In genomic region chr1:76135835-76136234, GRCh38 we compare ENCODE assay signal across 30 cellular contexts.
"Had no signal": no experiment of that assay in that cellular context is flagged by ENCODE, and none has a peak within 500 bp of the region (broad histone marks: within the 10 kb centered on the region; RNA-seq: fewer than 3 reads in every experiment).

No MANE protein-coding gene starts in this region.

- H3K27me3 ChIP-seq: ascending aorta, breast epithelium, cardiac muscle cell, dorsolateral prefrontal cortex had no signal

- H3K4me1 Mint-ChIP-seq: activated CD4-positive, alpha-beta T cell treated with anti-CD3 and anti-CD28 coated beads for 36 hours; activated CD4-positive, alpha-beta T cell treated with anti-CD3 and anti-CD28 coated beads, Interleukin-2, amount 10 ng/mL, durations not matched to agents 24 days and 14 days; activated CD8-positive, alpha-beta memory T cell treated with anti-CD3 and anti-CD28 coated beads, Interleukin-2, amount 10 ng/mL, durations not matched to agents 7 days and 5 days; activated naive CD4-positive, alpha-beta T cell treated with anti-CD3 and anti-CD28 coated beads, Interleukin-2, amount 10 ng/mL, durations not matched to agents 7 days and 5 days; central memory CD8-positive, alpha-beta T cell had no signal

- H3K4me3 Mint-ChIP-seq: activated CD4-positive, alpha-beta memory T cell treated with anti-CD3 and anti-CD28 coated beads for 36 hours; activated CD4-positive, alpha-beta T cell treated with anti-CD3 and anti-CD28 coated beads for 36 hours; activated CD4-positive, alpha-beta T cell treated with anti-CD3 and anti-CD28 coated beads, Interleukin-2, amount 10 ng/mL, durations not matched to agents 24 days and 14 days; activated CD8-positive, alpha-beta memory T cell treated with anti-CD3 and anti-CD28 coated beads, Interleukin-2, amount 10 ng/mL, durations not matched to agents 7 days and 5 days; activated CD8-positive, alpha-beta T cell treated with anti-CD3 and anti-CD28 coated beads, Interleukin-2, amount 10 ng/mL, durations not matched to agents 7 days and 5 days; activated naive CD4-positive, alpha-beta T cell treated with anti-CD3 and anti-CD28 coated beads, Interleukin-2, amount 10 ng/mL, durations not matched to agents 7 days and 5 days; activated naive CD8-positive, alpha-beta T cell treated with anti-CD3 and anti-CD28 coated beads, Interleukin-2, amount 10 ng/mL, durations not matched to agents 7 days and 5 days; activated T-helper 1 cell treated with anti-CD3 and anti-CD28 coated beads, Interleukin-12 subunit alpha, Interleukin-12 subunit beta, Interleukin-2, Interleukin-4 antibody, amounts not matched to agents 30 ng/mL and 10 ng/mL and 1 ng/mL, durations not matched to agents 14 hours and 24 hours and 36 hours; brain; central memory CD8-positive, alpha-beta T cell; dendritic cell treated with granulocyte-macrophage colony-stimulating factor and Interleukin-4, amounts not matched to agents 40 ng/mL and 50 ng/mL, for 4 days; endodermal cell had no signal

- ATAC-seq: activated CD4-positive, alpha-beta T cell treated with anti-CD3 and anti-CD28 coated beads for 36 hours; activated CD8-positive, alpha-beta memory T cell treated with anti-CD3 and anti-CD28 coated beads, Interleukin-2, amount 10 ng/mL, durations not matched to agents 7 days and 5 days; activated CD8-positive, alpha-beta T cell treated with anti-CD3 and anti-CD28 coated beads, Interleukin-2, amount 10 ng/mL, durations not matched to agents 7 days and 5 days; activated naive CD4-positive, alpha-beta T cell treated with anti-CD3 and anti-CD28 coated beads, Interleukin-2, amount 50 U/mL, for 72 hours; esophagus mucosa had no signal

- DNase-seq: activated CD4-positive, alpha-beta memory T cell treated with anti-CD3 and anti-CD28 coated beads for 36 hours; activated CD4-positive, alpha-beta T cell treated with anti-CD3 and anti-CD28 coated beads for 36 hours; activated CD4-positive, alpha-beta T cell treated with anti-CD3 and anti-CD28 coated beads, Interleukin-2, amount 10 ng/mL, durations not matched to agents 24 days and 14 days; activated CD4-positive, CD25-positive, alpha-beta regulatory T cell; activated CD4-positive, CD25-positive, alpha-beta regulatory T cell treated with anti-CD3 and anti-CD28 coated beads, Interleukin-2, amount 50 U/mL, for 72 hours; activated CD8-positive, alpha-beta memory T cell treated with anti-CD3 and anti-CD28 coated beads, Interleukin-2, amount 10 ng/mL, durations not matched to agents 7 days and 5 days; activated CD8-positive, alpha-beta memory T cell treated with anti-CD3 and anti-CD28 coated beads, Interleukin-2, amount 50 U/mL, for 4 hours; activated CD8-positive, alpha-beta T cell treated with anti-CD3 and anti-CD28 coated beads, Interleukin-2, amount 10 ng/mL, durations not matched to agents 7 days and 5 days; activated gamma-delta T cell; activated naive CD4-positive, alpha-beta T cell; activated naive CD4-positive, alpha-beta T cell treated with anti-CD3 and anti-CD28 coated beads, Interleukin-2, amount 10 ng/mL, durations not matched to agents 7 days and 5 days; activated naive CD8-positive, alpha-beta T cell treated with anti-CD3 and anti-CD28 coated beads, Interleukin-2, amount 10 ng/mL, durations not matched to agents 7 days and 5 days; activated T-cell treated with anti-CD3 and anti-CD28 coated beads, Interleukin-2, amount 50 U/mL, for 1 hour; activated T-cell treated with anti-CD3 and anti-CD28 coated beads, Interleukin-2, amount 50 U/mL, for 48 hours; dorsolateral prefrontal cortex; effector memory CD4-positive, alpha-beta T cell; endodermal cell; foreskin fibroblast; glutamatergic neuron; T-helper 2 cell had no signal

- H3K4me3 ChIP-seq: ascending aorta, breast epithelium, cardiac muscle cell, coronary artery, dorsolateral prefrontal cortex had no signal

- H3K27ac ChIP-seq: ascending aorta, breast epithelium, cardiac muscle cell, coronary artery had no signal

- H3K4me1 ChIP-seq: ascending aorta, breast epithelium had no signal

- H3K36me3 Mint-ChIP-seq: activated CD4-positive, alpha-beta memory T cell treated with anti-CD3 and anti-CD28 coated beads for 36 hours; activated CD8-positive, alpha-beta memory T cell treated with anti-CD3 and anti-CD28 coated beads, Interleukin-2, amount 10 ng/mL, durations not matched to agents 7 days and 5 days; activated naive CD4-positive, alpha-beta T cell treated with anti-CD3 and anti-CD28 coated beads, Interleukin-2, amount 10 ng/mL, durations not matched to agents 7 days and 5 days; activated naive CD4-positive, alpha-beta T cell treated with anti-CD3 and anti-CD28 coated beads, Interleukin-2, amount 50 U/mL, for 72 hours; activated naive CD8-positive, alpha-beta T cell treated with anti-CD3 and anti-CD28 coated beads, Interleukin-2, amount 10 ng/mL, durations not matched to agents 7 days and 5 days; brain had no signal

- H3K27me3 Mint-ChIP-seq: activated CD4-positive, alpha-beta memory T cell treated with anti-CD3 and anti-CD28 coated beads for 36 hours; activated CD4-positive, alpha-beta T cell treated with anti-CD3 and anti-CD28 coated beads for 36 hours; activated CD4-positive, alpha-beta T cell treated with anti-CD3 and anti-CD28 coated beads, Interleukin-2, amount 10 ng/mL, durations not matched to agents 24 days and 14 days; activated naive CD4-positive, alpha-beta T cell treated with anti-CD3 and anti-CD28 coated beads, Interleukin-2, amount 10 ng/mL, durations not matched to agents 7 days and 5 days; activated naive CD8-positive, alpha-beta T cell treated with anti-CD3 and anti-CD28 coated beads, Interleukin-2, amount 10 ng/mL, durations not matched to agents 7 days and 5 days; brain; dendritic cell treated with granulocyte-macrophage colony-stimulating factor and Interleukin-4, amounts not matched to agents 40 ng/mL and 50 ng/mL, for 4 days had no signal

- H3K36me3 ChIP-seq: ascending aorta, breast epithelium, cardiac muscle cell had no signal

- H3K27ac Mint-ChIP-seq: activated CD4-positive, alpha-beta memory T cell treated with anti-CD3 and anti-CD28 coated beads for 36 hours; activated CD4-positive, alpha-beta T cell treated with anti-CD3 and anti-CD28 coated beads for 36 hours; activated CD4-positive, alpha-beta T cell treated with anti-CD3 and anti-CD28 coated beads, Interleukin-2, amount 10 ng/mL, durations not matched to agents 24 days and 14 days; activated CD8-positive, alpha-beta memory T cell treated with anti-CD3 and anti-CD28 coated beads, Interleukin-2, amount 10 ng/mL, durations not matched to agents 7 days and 5 days; activated CD8-positive, alpha-beta T cell treated with anti-CD3 and anti-CD28 coated beads, Interleukin-2, amount 10 ng/mL, durations not matched to agents 7 days and 5 days; activated naive CD4-positive, alpha-beta T cell treated with anti-CD3 and anti-CD28 coated beads, Interleukin-2, amount 10 ng/mL, durations not matched to agents 7 days and 5 days; activated naive CD4-positive, alpha-beta T cell treated with anti-CD3 and anti-CD28 coated beads, Interleukin-2, amount 50 U/mL, for 72 hours; activated naive CD8-positive, alpha-beta T cell treated with anti-CD3 and anti-CD28 coated beads, Interleukin-2, amount 10 ng/mL, durations not matched to agents 7 days and 5 days; activated T-helper 1 cell treated with anti-CD3 and anti-CD28 coated beads, Interleukin-12 subunit alpha, Interleukin-12 subunit beta, Interleukin-2, Interleukin-4 antibody, amounts not matched to agents 30 ng/mL and 10 ng/mL and 1 ng/mL, durations not matched to agents 14 hours and 24 hours and 36 hours; dendritic cell treated with granulocyte-macrophage colony-stimulating factor and Interleukin-4, amounts not matched to agents 40 ng/mL and 50 ng/mL, for 4 days; endodermal cell had no signal

- H3K9me3 ChIP-seq: ascending aorta, breast epithelium had no signal

- H3K9me3 Mint-ChIP-seq: activated CD4-positive, alpha-beta memory T cell treated with anti-CD3 and anti-CD28 coated beads for 36 hours; activated CD4-positive, alpha-beta T cell treated with anti-CD3 and anti-CD28 coated beads, Interleukin-2, amount 10 ng/mL, durations not matched to agents 24 days and 14 days; activated naive CD4-positive, alpha-beta T cell treated with anti-CD3 and anti-CD28 coated beads, Interleukin-2, amount 10 ng/mL, durations not matched to agents 7 days and 5 days; activated T-helper 1 cell treated with anti-CD3 and anti-CD28 coated beads, Interleukin-12 subunit alpha, Interleukin-12 subunit beta, Interleukin-2, Interleukin-4 antibody, amounts not matched to agents 30 ng/mL and 10 ng/mL and 1 ng/mL, durations not matched to agents 14 hours and 24 hours and 36 hours; brain; central memory CD8-positive, alpha-beta T cell; dendritic cell treated with granulocyte-macrophage colony-stimulating factor and Interleukin-4, amounts not matched to agents 40 ng/mL and 50 ng/mL, for 4 days; endodermal cell had no signal
